ENCODE assay signal across 8 cellular contexts in genomic region chr4:169810325-169811323, GRCh38. TPM values are rescaled to one million over a fixed set of nuclear protein-coding genes. Genes with fewer than 3 reads are reported as not detected.
DNase-seq lines count a peak whose midpoint lies in the region; ATAC-seq, FAIRE-seq and TF ChIP-seq lines count a peak whose summit lies in the region.

No MANE protein-coding gene starts in this region.

- H3K36me3 ChIP-seq in gastroesophageal sphincter (no peaks in the 10 kb centered on the region), prostate gland (no peaks in the 10 kb centered on the region)

- peak; percentile 91 for FAIRE-seq in TTC549 (lab: Jason Lieb, UNC)

- peak; percentile 22 for DNase-seq in activated naive CD4-positive, alpha-beta T cell treated with anti-CD3 and anti-CD28 coated beads for 36 hours
- no peak for DNase-seq in activated naive CD4-positive, alpha-beta T cell (lab: John Stamatoyannopoulos, UW)
- DNase-seq in HEK293T (ENCODE audit: extremely low spot score) (peak; percentile 68), NCI-H1930 (lab: John Stamatoyannopoulos, UW) (peak; percentile 39 to 66), prostate gland (ENCODE audit: low spot score) (peak; percentile 66)

- H3K4me3 ChIP-seq in gastroesophageal sphincter (no peak overlapping the region), prostate gland (no peak overlapping the region)

- TF ChIP-seq EP300 in gastroesophageal sphincter (IDR thresholded peaks at IDR 0.05), result no peak

- TF ChIP-seq POLR2A in gastroesophageal sphincter (IDR thresholded peaks at IDR 0.05) (no peak), prostate gland (IDR thresholded peaks at IDR 0.05) (no peak)

- H3K9me3 Mint-ChIP-seq in activated naive CD4-positive, alpha-beta T cell treated with anti-CD3 and anti-CD28 coated beads for 36 hours, result no peaks in the 10 kb centered on the region

- H3K4me1 Mint-ChIP-seq in activated naive CD4-positive, alpha-beta T cell treated with anti-CD3 and anti-CD28 coated beads for 36 hours (ENCODE audit: low read depth), result peaks cover 2% of the 10 kb centered on the region

- H3K4me1 ChIP-seq in gastroesophageal sphincter (peaks cover 0 to 5% (median 0%) of the 10 kb centered on the region in 3 donors), prostate gland (replicated peaks) (no peaks in the 10 kb centered on the region)

- no peak overlapping the region for H3K4me3 Mint-ChIP-seq in activated naive CD4-positive, alpha-beta T cell treated with anti-CD3 and anti-CD28 coated beads for 36 hours

- H3K27me3 Mint-ChIP-seq in activated naive CD4-positive, alpha-beta T cell treated with anti-CD3 and anti-CD28 coated beads for 36 hours (ENCODE audit: low read depth), result peaks cover 2% of the 10 kb centered on the region

- H3K27me3 ChIP-seq in gastroesophageal sphincter (peaks cover 8% of the 10 kb centered on the region), prostate gland (replicated peaks; ENCODE audit: insufficient read depth) (no peaks in the 10 kb centered on the region)

- TF ChIP-seq CTCF in gastroesophageal sphincter (IDR thresholded peaks at IDR 0.05) (peak; percentile 73 to 82 (median 79)), prostate gland (IDR thresholded peaks at IDR 0.05) (peak; percentile 74 to 85 (median 82))

- intact Hi-C loops in activated naive CD4-positive, alpha-beta T cell treated with anti-CD3 and anti-CD28 coated beads for 36 hours (cut with micrococcal nuclease), result loop anchor here (1.0 to 5.0 kb wide), 5 partner anchors 197 to 447 kb away; partner anchors contain the start of gene MFAP3L
- intact Hi-C loops in prostate gland (cut with DNase I), result loop anchor here (5.0 kb wide), 1 partner anchor 237 kb away; no protein-coding TSS in a partner anchor

- no peaks in the 10 kb centered on the region for H3K9me3 ChIP-seq in gastroesophageal sphincter
- no peaks in the 10 kb centered on the region for H3K9me3 ChIP-seq in prostate gland

- CTCF ChIA-PET in activated naive CD4-positive, alpha-beta T cell treated with anti-CD3 and anti-CD28 coated beads for 36 hours (lab: Charles Lee), result interaction anchor here (0.6 to 3.3 kb wide), 27 partner anchors 12 to 330 kb away, joined by 3 to 38 read pairs (median 4); partner anchors contain the start of genes AADAT and NEK1
- CTCF ChIA-PET in HEK293T (lab: Yijun Ruan, JAX), result interaction anchor here (0.6 to 2.9 kb wide), 23 partner anchors 11 to 740 kb away, joined by 3 to 54 read pairs (median 3); partner anchors contain the start of genes AADAT and MFAP3L

- no peaks in the 10 kb centered on the region for H3K36me3 Mint-ChIP-seq in activated naive CD4-positive, alpha-beta T cell treated with anti-CD3 and anti-CD28 coated beads for 36 hours (ENCODE audit: low read depth)

- no peak overlapping the region for H3K27ac Mint-ChIP-seq in activated naive CD4-positive, alpha-beta T cell treated with anti-CD3 and anti-CD28 coated beads for 36 hours

- no peak for ATAC-seq in gastroesophageal sphincter
- no peak for ATAC-seq in HG02938 (IDR thresholded peaks at IDR 0.05; ENCODE audit: unreplicated experiment)

- POLR2A ChIA-PET in HEK293T (lab: Yijun Ruan, JAX), result interaction anchor here (0.7 to 2.0 kb wide), 4 partner anchors 191 to 281 kb away, joined by 3 to 11 read pairs (median 4); partner anchors contain the start of genes CLCN3 and MFAP3L

- 11 to 28% methylated on average over 6 of the region's 6 CpGs for WGBS in gastroesophageal sphincter (ENCODE audit: low coverage in 1 of 2), 2 donors
- 35% methylated on average over 6 of the region's 6 CpGs for WGBS in prostate gland

- H3K27ac ChIP-seq in gastroesophageal sphincter, result no peak overlapping the region
- no peak overlapping the region for H3K27ac ChIP-seq in prostate gland

TF ChIP-seq in HEK293T, 16 proteins besides CTCF, POLR2A, EP300 and RAD21:
- no peak for TF ChIP-seq FOXA1 (IDR thresholded peaks at IDR 0.05)
- no peak for TF ChIP-seq ZNF384 (IDR thresholded peaks at IDR 0.05)
- no peak for TF ChIP-seq CTBP1 (IDR thresholded peaks at IDR 0.05; ENCODE audit: borderline replicate concordance)
- TF ChIP-seq FOXK2 (IDR thresholded peaks at IDR 0.05), result no peak
- no peak for TF ChIP-seq ELF4 (IDR thresholded peaks at IDR 0.05)
- TF ChIP-seq LEF1 (IDR thresholded peaks at IDR 0.05; ENCODE audit: borderline replicate concordance), result no peak
- no peak for TF ChIP-seq PKNOX1 (IDR thresholded peaks at IDR 0.05)
- no peak for TF ChIP-seq HDGF (IDR thresholded peaks at IDR 0.05; ENCODE audit: borderline replicate concordance)
- TF ChIP-seq NFRKB (IDR thresholded peaks at IDR 0.05), result no peak
- TF ChIP-seq FOXM1 (IDR thresholded peaks at IDR 0.05; ENCODE audit: borderline replicate concordance), result no peak
- TF ChIP-seq BHLHE40 (IDR thresholded peaks at IDR 0.05; ENCODE audit: borderline replicate concordance), result no peak
- TF ChIP-seq SP1 (IDR thresholded peaks at IDR 0.05), result no peak
- no peak for TF ChIP-seq ARNT (IDR thresholded peaks at IDR 0.05)
- TF ChIP-seq TARDBP (IDR thresholded peaks at IDR 0.05), result no peak
- TF ChIP-seq L3MBTL2 (conservative IDR thresholded peaks at IDR 0.05), result no peak
- no peak for TF ChIP-seq SUZ12 (IDR thresholded peaks at IDR 0.05)

RNA-seq across cellular contexts. Expression of gene HPF1, which starts 52.9 kb away (rescaled TPM):
- total RNA-seq in activated naive CD4-positive, alpha-beta T cell treated with anti-CD3 and anti-CD28 coated beads for 36 hours, result 10 to 100 TPM; 35.7 to 36.6 TPM
- total RNA-seq in gastroesophageal sphincter (10 to 100 TPM; 20.8 to 32.6 (median 25.6) TPM), prostate gland (10 to 100 TPM; 24.5 to 48.9 TPM)

Comparison
In these comparisons a context has a peak if more than half of its experiments do, and no peak if none do; other contexts are left out.
1. DNase-seq: peak in activated naive CD4-positive, alpha-beta T cell treated with anti-CD3 and anti-CD28 coated beads for 36 hours (single experiment), HEK293T (single experiment), NCI-H1930 (2 of 2) and prostate gland (single experiment); none in activated naive CD4-positive, alpha-beta T cell (0 of 4).